ENCODE assay signal across 12 cellular contexts in genomic region chr19:29673451-29674371, GRCh38. TPM values are rescaled to one million over a fixed set of nuclear protein-coding genes. Genes with fewer than 3 reads are reported as not detected.
DNase-seq lines count a peak whose midpoint lies in the region; ATAC-seq, FAIRE-seq and TF ChIP-seq lines count a peak whose summit lies in the region.
"Had no signal": no experiment of that assay in that cellular context is flagged by ENCODE, and none has a peak within 500 bp of the region (broad histone marks: within the 10 kb centered on the region; RNA-seq: fewer than 3 reads in every experiment).

No MANE protein-coding gene starts in this region.

- H3K79me2 ChIP-seq in Loucy (ENCODE audit: insufficient read depth, low read length): peaks cover 62% of the 10 kb centered on the region

- 90 to 91% (median 90%) methylated on average over 57 of the region's 57 CpGs for WGBS in small intestine, 3 donors

- no peak overlapping the region for H2AFZ ChIP-seq in Loucy (ENCODE audit: low read length)

- peak overlapping the region; percentile 56 for H3K9ac ChIP-seq in Loucy (ENCODE audit: low read depth, low read length, poor library complexity, severe bottlenecking)

- CTCF ChIA-PET in activated CD4-positive, alpha-beta T cell treated with anti-CD3 and anti-CD28 coated beads, Interleukin-2, amount 10 ng/mL, durations not matched to agents 7 days and 5 days (lab: Charles Lee): interaction anchor here (0.6 to 4.3 kb wide), 11 partner anchors 10 to 80 kb away, joined by 3 to 34 read pairs (median 13); partner anchors contain the start of gene POP4

- H3K4me3 ChIP-seq in Loucy (ENCODE audit: low read length, poor library complexity, severe bottlenecking) (peak overlapping the region; percentile 47), small intestine (ENCODE audit: low read depth in 1 of 2, low read length in 2 of 2) (peak overlapping the region in 1 of 2 donors; percentile 10)
- H3K4me3 ChIP-seq: MG63, ovary had no signal

- H3K27me3 Mint-ChIP-seq in activated CD4-positive, alpha-beta T cell treated with anti-CD3 and anti-CD28 coated beads, Interleukin-2, amount 10 ng/mL, durations not matched to agents 7 days and 5 days: no peaks in the 10 kb centered on the region
- no peaks in the 10 kb centered on the region for H3K27me3 Mint-ChIP-seq in effector memory CD8-positive, alpha-beta T cell

- POLR2A ChIA-PET in activated CD4-positive, alpha-beta T cell treated with anti-CD3 and anti-CD28 coated beads, Interleukin-2, amount 10 ng/mL, durations not matched to agents 7 days and 5 days (lab: Charles Lee): interaction anchor here (1.0 to 1.7 kb wide), 2 partner anchors 39 to 67 kb away, joined by 4 to 5 read pairs; partner anchors contain the start of gene POP4

- peak overlapping the region; percentile 88 for H3K4me3 Mint-ChIP-seq in activated CD4-positive, alpha-beta T cell treated with anti-CD3 and anti-CD28 coated beads, Interleukin-2, amount 10 ng/mL, durations not matched to agents 7 days and 5 days
- H3K4me3 Mint-ChIP-seq in effector memory CD8-positive, alpha-beta T cell: peak overlapping the region; percentile 89 to 94

- no peaks in the 10 kb centered on the region for H3K9me3 ChIP-seq in Loucy (ENCODE audit: insufficient read depth, low read depth, low read length)
- H3K9me3 ChIP-seq in small intestine (ENCODE audit: control insufficient read depth, low read depth): no peaks in the 10 kb centered on the region
- H3K9me3 ChIP-seq: MG63, ovary had no signal

- H3K27me3 ChIP-seq in Loucy (ENCODE audit: insufficient read depth, low read length, poor library complexity, severe bottlenecking) (no peaks in the 10 kb centered on the region), small intestine (ENCODE audit: control insufficient read depth in 2 of 2, insufficient read depth in 2 of 2, low read length in 2 of 2) (no peaks in the 10 kb centered on the region)
- H3K27me3 ChIP-seq: MG63, ovary had no signal

- no peak for ATAC-seq in effector memory CD8-positive, alpha-beta T cell (replicated peaks)
- ATAC-seq in GM21390 (IDR thresholded peaks at IDR 0.05; ENCODE audit: unreplicated experiment): no peak

- H3K36me3 Mint-ChIP-seq in activated CD4-positive, alpha-beta T cell treated with anti-CD3 and anti-CD28 coated beads, Interleukin-2, amount 10 ng/mL, durations not matched to agents 7 days and 5 days (ENCODE audit: low read depth): peaks cover 69% of the 10 kb centered on the region
- H3K36me3 Mint-ChIP-seq in effector memory CD8-positive, alpha-beta T cell (ENCODE audit: insufficient read depth): peaks cover 91% of the 10 kb centered on the region

- H3K9me2 ChIP-seq in Loucy (replicated peaks; ENCODE audit: low read depth, low read length): no peaks in the 10 kb centered on the region

- H3K9me3 Mint-ChIP-seq in activated CD4-positive, alpha-beta T cell treated with anti-CD3 and anti-CD28 coated beads, Interleukin-2, amount 10 ng/mL, durations not matched to agents 7 days and 5 days: no peaks in the 10 kb centered on the region
- H3K9me3 Mint-ChIP-seq in effector memory CD8-positive, alpha-beta T cell: no peaks in the 10 kb centered on the region

- FAIRE-seq in small intestine (lab: Jason Lieb, UNC): no peak
- FAIRE-seq: islet of Langerhans had no signal

- H3K36me3 ChIP-seq in Loucy (ENCODE audit: insufficient read depth, low read length): peaks cover 27% of the 10 kb centered on the region; the same call in 1 of the 2 replicates
- H3K36me3 ChIP-seq in small intestine (ENCODE audit: control insufficient read depth in 2 of 2, insufficient read depth in 2 of 2, low read length in 2 of 2): peaks cover 4 to 10% of the 10 kb centered on the region in 2 donors
- H3K36me3 ChIP-seq: ovary had no signal

- no peaks in the 10 kb centered on the region for H3F3A ChIP-seq in Loucy (ENCODE audit: low read depth)

- peak overlapping the region; percentile 53 to 58 for H3K27ac ChIP-seq in small intestine (ENCODE audit: low read depth in 1 of 2, low read length in 1 of 2)
- H3K27ac ChIP-seq: ovary had no signal

- H3K27ac Mint-ChIP-seq in activated CD4-positive, alpha-beta T cell treated with anti-CD3 and anti-CD28 coated beads, Interleukin-2, amount 10 ng/mL, durations not matched to agents 7 days and 5 days: peak overlapping the region; percentile 95
- peak overlapping the region; percentile 94 to 99 for H3K27ac Mint-ChIP-seq in effector memory CD8-positive, alpha-beta T cell

- peaks cover 85% of the 10 kb centered on the region for H3K4me1 Mint-ChIP-seq in activated CD4-positive, alpha-beta T cell treated with anti-CD3 and anti-CD28 coated beads, Interleukin-2, amount 10 ng/mL, durations not matched to agents 7 days and 5 days
- H3K4me1 Mint-ChIP-seq in effector memory CD8-positive, alpha-beta T cell (ENCODE audit: low read depth in 2 of 2): peaks cover 71 to 72% of the 10 kb centered on the region in 2 donors

- peak overlapping the region; percentile 64 for H3K4me2 ChIP-seq in Loucy (ENCODE audit: low read depth, low read length, poor library complexity, severe bottlenecking)

- H4K20me1 ChIP-seq in Loucy (ENCODE audit: insufficient read depth, low read length, poor library complexity, severe bottlenecking): no peaks in the 10 kb centered on the region

- no peak for TF ChIP-seq CTCF in Loucy (conservative IDR thresholded peaks at IDR 0.05; ENCODE audit: low read length)

- DNase-seq in activated CD4-positive, alpha-beta T cell treated with anti-CD3 and anti-CD28 coated beads, Interleukin-2, amount 10 ng/mL, durations not matched to agents 7 days and 5 days: no peak
- no peak for DNase-seq in activated CD4-positive, alpha-beta T cell treated with anti-CD3 and anti-CD28 coated beads, Interleukin-2, amount 50 U/mL, for 48 hours
- DNase-seq in effector memory CD8-positive, alpha-beta T cell: no peak
- DNase-seq in small intestine (no peak), cerebellar nuclear complex (lab: John Stamatoyannopoulos, UW) (no peak), SIG-M5 (lab: John Stamatoyannopoulos, UW) (no peak)
- DNase-seq: MG63, NCI-H2171 treated with DMSO at 0.1 percent for 48 hours had no signal

- H3K4me1 ChIP-seq in Loucy (ENCODE audit: insufficient read depth, low read length, poor library complexity, severe bottlenecking): peaks cover 34% of the 10 kb centered on the region
- no peaks in the 10 kb centered on the region for H3K4me1 ChIP-seq in small intestine (ENCODE audit: control insufficient read depth in 2 of 2, insufficient read depth in 1 of 2, low read depth in 1 of 2, low read length in 1 of 2)

RNA-seq across cellular contexts. Expression of gene PLEKHF1, which starts 8.4 kb away (rescaled TPM):
- total RNA-seq in activated CD4-positive, alpha-beta T cell treated with anti-CD3 and anti-CD28 coated beads, Interleukin-2, amount 10 ng/mL, durations not matched to agents 7 days and 5 days: 10 to 100 TPM; 49.4 to 52.1 TPM
- polyA plus RNA-seq in small intestine: 10 to 100 TPM in 2 of 3 donors, 1 to 10 TPM in 1; 2.2 to 12.2 (median 12.0) TPM

RNA-seq across cellular contexts. Expression of gene C19orf12, which starts 41.4 kb away (rescaled TPM):
- 10 to 100 TPM; 36.5 to 38.8 TPM for total RNA-seq in activated CD4-positive, alpha-beta T cell treated with anti-CD3 and anti-CD28 coated beads, Interleukin-2, amount 10 ng/mL, durations not matched to agents 7 days and 5 days
- polyA plus RNA-seq in small intestine: 10 to 100 TPM; 19.0 to 26.2 (median 20.0) TPM
